Comparison of ENCODE assay signal across 28 cellular contexts in the genomic region with DNA sequence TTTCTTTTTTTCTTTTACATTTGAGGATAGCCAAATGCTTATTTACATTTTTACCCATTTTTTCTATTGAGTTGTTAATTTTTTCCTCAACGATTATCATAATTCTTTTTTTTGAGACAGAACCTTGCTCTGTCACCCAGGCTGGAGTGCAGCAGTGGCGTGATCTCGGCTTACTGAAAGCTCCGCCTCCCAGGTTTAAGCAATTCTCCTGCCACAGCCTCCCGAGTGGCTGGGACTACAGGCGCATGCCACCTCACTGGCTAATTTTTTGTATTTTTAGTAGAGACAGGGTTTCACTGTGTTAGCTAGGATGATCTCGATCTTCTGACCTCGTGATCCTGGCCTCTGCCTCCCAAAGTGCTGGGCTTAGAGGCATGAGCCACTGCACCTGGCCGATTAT.
"Had no signal": no experiment of that assay in that cellular context is flagged by ENCODE, and none has a peak within 500 bp of the region (broad histone marks: within the 10 kb centered on the region; RNA-seq: fewer than 3 reads in every experiment).

No MANE protein-coding gene starts in this region.

- DNase-seq: colonic mucosa; cortex of kidney; dermis blood vessel endothelial cell; dorsolateral prefrontal cortex; effector CD4-positive, alpha-beta T cell; effector CD8-positive, alpha-beta T cell; effector memory CD4-positive, alpha-beta T cell; effector memory CD8-positive, alpha-beta T cell; endodermal cell; erythroblast; esophagus squamous epithelium; foreskin fibroblast; foreskin keratinocyte; foreskin melanocyte; gastrocnemius medialis; glutamatergic neuron; head of caudate nucleus; heart left ventricle; heart right ventricle had no signal

- H3K4me3 Mint-ChIP-seq: dendritic cell treated with granulocyte-macrophage colony-stimulating factor and Interleukin-4, amounts not matched to agents 40 ng/mL and 50 ng/mL, for 4 days; effector memory CD8-positive, alpha-beta T cell; endodermal cell had no signal

- H3K27me3 Mint-ChIP-seq: dendritic cell treated with granulocyte-macrophage colony-stimulating factor and Interleukin-4, amounts not matched to agents 40 ng/mL and 50 ng/mL, for 4 days; effector memory CD8-positive, alpha-beta T cell had no signal

- H3K4me1 ChIP-seq: colonic mucosa, esophagus muscularis mucosa, esophagus squamous epithelium, foreskin keratinocyte, gastrocnemius medialis, gastroesophageal sphincter, heart left ventricle, heart right ventricle had no signal

- FAIRE-seq: colon, endometrium, endothelial cell of umbilical vein had no signal

- H3K9me3 Mint-ChIP-seq: endodermal cell had no signal

- H3K27ac ChIP-seq: colonic mucosa, coronary artery, dorsolateral prefrontal cortex, epithelial cell of prostate, esophagus muscularis mucosa, esophagus squamous epithelium, foreskin keratinocyte, gastrocnemius medialis, gastroesophageal sphincter, heart left ventricle, heart right ventricle had no signal

- H3K27me3 ChIP-seq: colonic mucosa, dorsolateral prefrontal cortex, esophagus muscularis mucosa, esophagus squamous epithelium, foreskin keratinocyte, gastrocnemius medialis, gastroesophageal sphincter, heart left ventricle, heart right ventricle had no signal

- H3K4me3 ChIP-seq: colonic mucosa, coronary artery, dorsolateral prefrontal cortex, esophagus muscularis mucosa, esophagus squamous epithelium, gastrocnemius medialis, gastroesophageal sphincter, heart left ventricle, heart right ventricle had no signal

- H3K9me3 ChIP-seq: colonic mucosa, esophagus muscularis mucosa, esophagus squamous epithelium, gastrocnemius medialis, gastroesophageal sphincter had no signal

- H3K4me1 Mint-ChIP-seq: endodermal cell had no signal

- H3K36me3 ChIP-seq: colonic mucosa, esophagus muscularis mucosa, esophagus squamous epithelium, gastrocnemius medialis, gastroesophageal sphincter, heart left ventricle, heart right ventricle had no signal

- H3K27ac Mint-ChIP-seq: dendritic cell treated with granulocyte-macrophage colony-stimulating factor and Interleukin-4, amounts not matched to agents 40 ng/mL and 50 ng/mL, for 4 days; effector memory CD8-positive, alpha-beta T cell; endodermal cell had no signal

- ATAC-seq: effector memory CD8-positive, alpha-beta T cell; esophagus mucosa; foreskin keratinocyte; gastrocnemius medialis; gastroesophageal sphincter; heart left ventricle; heart right ventricle had no signal
